19 cellular contexts compared by ENCODE assay signal in genomic region chr6:64990652-64991304, GRCh38.
DNase-seq lines count a peak whose midpoint lies in the region; ATAC-seq, FAIRE-seq and TF ChIP-seq lines count a peak whose summit lies in the region.
"Had no signal": no experiment of that assay in that cellular context is flagged by ENCODE, and none has a peak within 500 bp of the region (broad histone marks: within the 10 kb centered on the region; RNA-seq: fewer than 3 reads in every experiment).

No MANE protein-coding gene starts in this region.

- H3K9me3 Mint-ChIP-seq in WTC11: peaks cover 20% of the 10 kb centered on the region

- no peak overlapping the region for H3K4me3 Mint-ChIP-seq in WTC11
- H3K4me3 Mint-ChIP-seq: CD8-positive, alpha-beta memory T cell; HFFc6; IgD-negative memory B cell had no signal

- H3K4me1 ChIP-seq in body of pancreas: peaks cover 43% of the 10 kb centered on the region
- H3K4me1 ChIP-seq: BLaER1, HAP-1 had no signal

- CTCF ChIA-PET in WTC11 (lab: Charles Lee): no interaction called here

- H3K9me3 ChIP-seq in body of pancreas: peaks cover 0 to 4% (median 0%) of the 10 kb centered on the region in 3 donors
- H3K9me3 ChIP-seq: BLaER1, Caco-2, HAP-1 had no signal

- H3K27me3 ChIP-seq in body of pancreas: no peaks in the 10 kb centered on the region
- H3K27me3 ChIP-seq: BLaER1 had no signal

- TF ChIP-seq POLR2A in body of pancreas (IDR thresholded peaks at IDR 0.05): no peak
- no peak for TF ChIP-seq POLR2A in GM12892 (IDR thresholded peaks at IDR 0.05; ENCODE audit: low read depth, low read length)

- H3K27ac ChIP-seq in body of pancreas: peak overlapping the region; percentile 13 to 76 (median 44)
- H3K27ac ChIP-seq: 22Rv1, BLaER1 had no signal

- H3K4me1 Mint-ChIP-seq in WTC11: peaks cover 6% of the 10 kb centered on the region; the same call in 1 of the 2 replicates
- H3K4me1 Mint-ChIP-seq: CD8-positive, alpha-beta memory T cell; IgD-negative memory B cell had no signal

- H3K27me3 Mint-ChIP-seq in WTC11 (ENCODE audit: low read depth): no peaks in the 10 kb centered on the region
- H3K27me3 Mint-ChIP-seq: CD8-positive, alpha-beta memory T cell; IgD-negative memory B cell had no signal

- H3K27ac Mint-ChIP-seq in WTC11: no peak overlapping the region
- H3K27ac Mint-ChIP-seq: CD8-positive, alpha-beta memory T cell; HFFc6; IgD-negative memory B cell had no signal

- peak; percentile 86 for ATAC-seq in body of pancreas
- no peak for ATAC-seq in WTC11
- ATAC-seq: GM12878 had no signal

- DNase-seq in NCI-H748 (lab: John Stamatoyannopoulos, UW; ENCODE audit: unreplicated experiment) (peak; percentile 24), NCI-H748 treated with DMSO at 0.1 percent for 48 hours (lab: John Stamatoyannopoulos, UW) (no peak), NCI-H146 treated with DMSO at 0.1 percent for 48 hours (lab: John Stamatoyannopoulos, UW; ENCODE audit: unreplicated experiment) (peak; percentile 34), body of pancreas (no peak), NCI-H1105 treated with DMSO at 0.1 percent for 48 hours (lab: John Stamatoyannopoulos, UW) (no peak), GM12892 (ENCODE audit: insufficient read length) (no peak), WTC11 (ENCODE audit: low spot score) (no peak), RPMI8226 (no peak)
- DNase-seq: AML-193; Caco-2; CD8-positive, alpha-beta memory T cell; DMS79; HFFc6 had no signal

- intact Hi-C loops in body of pancreas (cut with DNase I): no loop called here

- no peaks in the 10 kb centered on the region for H3K36me3 ChIP-seq in body of pancreas (replicated peaks in 1 of 2; ENCODE audit: insufficient read depth in 1 of 2, low read depth in 2 of 2)
- H3K36me3 ChIP-seq: BLaER1, HAP-1 had no signal

- H3K36me3 Mint-ChIP-seq in WTC11: peaks cover 5% of the 10 kb centered on the region
- H3K36me3 Mint-ChIP-seq: CD8-positive, alpha-beta memory T cell; IgD-negative memory B cell had no signal

- no peak for FAIRE-seq in GM12892 (lab: Jason Lieb, UNC)
- FAIRE-seq: GM12878, H1 had no signal

- TF ChIP-seq CTCF in body of pancreas (IDR thresholded peaks at IDR 0.05): no peak
- no peak for TF ChIP-seq CTCF in WTC11 (IDR thresholded peaks at IDR 0.05)

- H3K4me3 ChIP-seq in body of pancreas: no peak overlapping the region
- H3K4me3 ChIP-seq: BLaER1, GM12878, HAP-1 had no signal

- POLR2A ChIA-PET in WTC11 (lab: Charles Lee): no interaction called here

TF ChIP-seq in WTC11, 78 proteins besides CTCF, POLR2A, EP300 and RAD21:
- TF ChIP-seq ZNF425 (CRISPR knock-in tag; conservative IDR thresholded peaks at IDR 0.05) (no peak), SMAD4 (CRISPR knock-in tag; IDR thresholded peaks at IDR 0.05) (no peak), HMGXB4 (CRISPR knock-in tag; IDR thresholded peaks at IDR 0.05) (no peak), PREB (CRISPR knock-in tag; IDR thresholded peaks at IDR 0.05; ENCODE audit: borderline replicate concordance) (no peak), GRHL2 (CRISPR knock-in tag; IDR thresholded peaks at IDR 0.05; ENCODE audit: insufficient replicate concordance, severe bottlenecking) (no peak)

Comparison
In these comparisons a context has a peak if more than half of its experiments do, and no peak if none do; other contexts are left out.
1. DNase-seq: peak in NCI-H748 (single experiment) and NCI-H146 treated with DMSO at 0.1 percent for 48 hours (single experiment); none in NCI-H748 treated with DMSO at 0.1 percent for 48 hours (single experiment), body of pancreas (0 of 4), NCI-H1105 treated with DMSO at 0.1 percent for 48 hours (single experiment), GM12892 (single experiment), WTC11 (single experiment) and RPMI8226 (single experiment).